In genomic region chr5:80668016-80668969, GRCh38 we compare ENCODE assay signal across 10 cellular contexts. TPM values are rescaled to one million over a fixed set of nuclear protein-coding genes. Genes with fewer than 3 reads are reported as not detected.
DNase-seq lines count a peak whose midpoint lies in the region; ATAC-seq and TF ChIP-seq lines count a peak whose summit lies in the region.
"Had no signal": no experiment of that assay in that cellular context is flagged by ENCODE, and none has a peak within 500 bp of the region (broad histone marks: within the 10 kb centered on the region; RNA-seq: fewer than 3 reads in every experiment).

No MANE protein-coding gene starts in this region.

- 83 to 89% (median 86%) methylated on average over 13 to 16 of the region's 16 CpGs for WGBS in ovary, 3 donors

- intact Hi-C loops in ovary (cut with DNase I) = no loop called here

- H3K27ac ChIP-seq in Peyer's patch (peak overlapping the region; percentile 41 to 79 (median 55)), ovary (no peak overlapping the region)
- H3K27ac ChIP-seq: VCaP had no signal

- TF ChIP-seq POLR2A in Peyer's patch (IDR thresholded peaks at IDR 0.05) = peak; percentile 28 to 59
- no peak for TF ChIP-seq POLR2A in ovary (IDR thresholded peaks at IDR 0.05)

- H3K4me3 Mint-ChIP-seq in nephron progenitor cell = no peak overlapping the region

- DNase-seq in Peyer's patch = peak; percentile 55 to 80 (median 75)
- DNase-seq in nephron progenitor cell = no peak
- DNase-seq in ovary = no peak
- no peak for DNase-seq in H4 (ENCODE audit: low spot score)
- DNase-seq in T1000 (lab: John Stamatoyannopoulos, UW) = no peak
- DNase-seq: NCI-H774 had no signal

- peaks cover 8% of the 10 kb centered on the region for H3K4me1 Mint-ChIP-seq in nephron progenitor cell

- TF ChIP-seq CTCF in Peyer's patch (IDR thresholded peaks at IDR 0.05) (peak in 3 of 6 experiments; percentile 8 to 27 (median 14)), nephron progenitor cell (IDR thresholded peaks at IDR 0.05) (no peak), ovary (IDR thresholded peaks at IDR 0.05) (no peak)

- ATAC-seq in GM18868 (IDR thresholded peaks at IDR 0.05; ENCODE audit: unreplicated experiment) (peak; percentile 90), HG02571 (IDR thresholded peaks at IDR 0.05; ENCODE audit: unreplicated experiment) (peak; percentile 89), HG02938 (IDR thresholded peaks at IDR 0.05; ENCODE audit: unreplicated experiment) (no peak)

- peaks cover 3% of the 10 kb centered on the region for H3K9me3 Mint-ChIP-seq in nephron progenitor cell

- H3K27me3 ChIP-seq in Peyer's patch (no peaks in the 10 kb centered on the region), ovary (no peaks in the 10 kb centered on the region)

- peak overlapping the region in 3 of 4 donors; percentile 8 to 28 (median 18) for H3K4me3 ChIP-seq in Peyer's patch
- H3K4me3 ChIP-seq in ovary = no peak overlapping the region

- no peak for TF ChIP-seq EP300 in ovary (IDR thresholded peaks at IDR 0.05)

- H3K27me3 Mint-ChIP-seq in nephron progenitor cell (ENCODE audit: low read depth, poor library complexity) = no peaks in the 10 kb centered on the region

- H3K4me1 ChIP-seq in Peyer's patch = no peaks in the 10 kb centered on the region
- no peaks in the 10 kb centered on the region for H3K4me1 ChIP-seq in ovary (ENCODE audit: insufficient read depth)

- H3K27ac Mint-ChIP-seq in nephron progenitor cell = peak overlapping the region; percentile 27

- H3K36me3 Mint-ChIP-seq in nephron progenitor cell (ENCODE audit: low read depth) = peaks cover 46% of the 10 kb centered on the region

- H3K9me3 ChIP-seq in Peyer's patch (no peaks in the 10 kb centered on the region), ovary (no peaks in the 10 kb centered on the region)

- H3K36me3 ChIP-seq in Peyer's patch = peaks cover 0 to 32% (median 0%) of the 10 kb centered on the region in 3 donors
- H3K36me3 ChIP-seq in ovary = no peaks in the 10 kb centered on the region

RNA-seq across cellular contexts. Expression of gene DHFR, which starts 13.5 kb away (rescaled TPM):
- total RNA-seq in Peyer's patch (10 to 100 TPM; 19.5 to 42.6 (median 24.9) TPM), ovary (10 to 100 TPM in 2 of 7 donors, 1 to 10 TPM in 5; 2.4 to 12.4 (median 8.6) TPM)
- 10 to 100 TPM in 1 of 2 donors, 1 to 10 TPM in 1; 6.4 to 17.5 TPM for polyA plus RNA-seq in ovary
- total RNA-seq in H4 (2014; rRNA removed; shearing (Covaris generic)) = 64.4 and 77.7 TPM in 2 replicates

RNA-seq across cellular contexts. Expression of gene MSH3, which starts 13.8 kb away (rescaled TPM):
- total RNA-seq in Peyer's patch (10 to 100 TPM; 14.5 to 27.2 (median 21.5) TPM), ovary (10 to 100 TPM; 12.3 to 17.0 (median 14.1) TPM)
- polyA plus RNA-seq in ovary = 1 to 10 TPM; 5.1 to 8.8 TPM
- 7.2 and 8.4 TPM in 2 replicates for total RNA-seq in H4 (2014; rRNA removed; shearing (Covaris generic))

Comparison
In these comparisons a context has a peak if more than half of its experiments do, and no peak if none do; other contexts are left out.
1. DNase-seq: peak in Peyer's patch (3 of 3); none in nephron progenitor cell (single experiment), ovary (0 of 5), H4 (single experiment) and T1000 (single experiment).
2. H3K27ac ChIP-seq: peak in Peyer's patch (4 of 4); none in ovary (0 of 2).